In the genomic region with DNA sequence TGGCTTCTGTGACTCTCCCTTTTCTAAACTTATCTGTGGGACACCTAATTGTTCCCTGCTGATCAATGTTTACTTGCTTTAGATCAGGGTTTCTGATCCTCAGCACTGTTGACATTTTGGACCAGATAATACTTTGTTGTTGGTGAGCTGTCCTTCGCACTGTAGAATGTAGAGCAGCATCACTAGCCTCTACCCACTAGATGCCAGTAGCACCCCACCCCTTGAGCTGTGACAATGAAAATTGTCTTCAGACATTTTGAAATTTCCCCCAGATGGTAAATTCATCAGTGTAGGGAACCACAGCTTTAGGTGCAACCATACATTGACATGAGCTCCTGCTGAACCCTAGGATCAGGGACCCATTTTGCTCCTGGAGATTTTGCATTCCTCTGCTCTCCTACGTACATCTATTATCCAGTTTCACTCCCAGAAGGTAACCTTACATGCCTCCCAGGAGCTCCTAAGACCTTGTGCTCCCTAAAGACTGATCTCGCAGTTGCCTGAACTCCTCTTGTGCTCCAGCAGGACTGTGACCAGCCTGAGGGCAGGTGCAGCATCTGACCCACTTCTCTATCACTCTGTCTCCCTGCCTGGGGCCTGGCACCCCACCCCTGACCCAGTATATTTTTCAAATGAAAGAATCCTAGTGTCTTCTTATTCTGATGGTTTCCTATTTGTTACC, we compare ENCODE assay signal across 9 cellular contexts.
A peak's percentile ranks its signal among the peaks of the same experiment; 100 is the strongest.
DNase-seq lines count a peak whose midpoint lies in the region; ATAC-seq and TF ChIP-seq lines count a peak whose summit lies in the region.
"Had no signal": no experiment of that assay in that cellular context is flagged by ENCODE, and none has a peak within 500 bp of the region (broad histone marks: within the 10 kb centered on the region; RNA-seq: fewer than 3 reads in every experiment).

No MANE protein-coding gene starts in this region.

- TF ChIP-seq CTCF in 22Rv1 (IDR thresholded peaks at IDR 0.05), result peak; percentile 30
- peak; percentile 24 for TF ChIP-seq CTCF in GM12865 (IDR thresholded peaks at IDR 0.05; ENCODE audit: insufficient read depth, low read depth, low read length, missing control alignments)

- no peaks in the 10 kb centered on the region for H3K36me3 Mint-ChIP-seq in stimulated activated memory B cell treated with anti-CD40 and anti-IgM and Interleukin-4, amounts not matched to agents 10 μg/mL and 1 μg/mL and 100 μg/mL, for 72 hours

- no peaks in the 10 kb centered on the region for H3K9me3 Mint-ChIP-seq in stimulated activated memory B cell treated with anti-CD40 and anti-IgM and Interleukin-4, amounts not matched to agents 10 μg/mL and 1 μg/mL and 100 μg/mL, for 72 hours

- peaks cover 6% of the 10 kb centered on the region for H3K4me1 Mint-ChIP-seq in stimulated activated memory B cell treated with anti-CD40 and anti-IgM and Interleukin-4, amounts not matched to agents 10 μg/mL and 1 μg/mL and 100 μg/mL, for 72 hours

- H3K27ac Mint-ChIP-seq in stimulated activated memory B cell treated with anti-CD40 and anti-IgM and Interleukin-4, amounts not matched to agents 10 μg/mL and 1 μg/mL and 100 μg/mL, for 72 hours, result no peak overlapping the region

- no peak for TF ChIP-seq POLR2A in erythroblast (IDR thresholded peaks at IDR 0.05; ENCODE audit: low read length)

- DNase-seq in GM12865 (ENCODE audit: low read depth) (peak; percentile 7), T follicular helper cell (ENCODE audit: low read depth) (peak; percentile 38), erythroblast (lab: John Stamatoyannopoulos, UW) (peak; percentile 49 to 68), mucosa of gallbladder (ENCODE audit: low spot score) (no peak)
- DNase-seq: dorsolateral prefrontal cortex had no signal

- no peak overlapping the region for H3K4me3 Mint-ChIP-seq in stimulated activated memory B cell treated with anti-CD40 and anti-IgM and Interleukin-4, amounts not matched to agents 10 μg/mL and 1 μg/mL and 100 μg/mL, for 72 hours

- no peak overlapping the region for H3K27ac ChIP-seq in 22Rv1
- H3K27ac ChIP-seq: dorsolateral prefrontal cortex had no signal

- no peak overlapping the region for H3K4me3 ChIP-seq in GM12865 (ENCODE audit: low read depth, low read length)
- H3K4me3 ChIP-seq: dorsolateral prefrontal cortex had no signal

- peaks cover 40% of the 10 kb centered on the region for H3K27me3 Mint-ChIP-seq in stimulated activated memory B cell treated with anti-CD40 and anti-IgM and Interleukin-4, amounts not matched to agents 10 μg/mL and 1 μg/mL and 100 μg/mL, for 72 hours

- no peak for ATAC-seq in stimulated activated memory B cell treated with anti-CD40 and anti-IgM and Interleukin-4, amounts not matched to agents 10 μg/mL and 1 μg/mL and 100 μg/mL, for 72 hours
- ATAC-seq in GM18907 (IDR thresholded peaks at IDR 0.05; ENCODE audit: unreplicated experiment) (no peak), HG02840 (IDR thresholded peaks at IDR 0.05; ENCODE audit: low FRiP score, unreplicated experiment) (no peak)
